1 cellular context compared by ENCODE assay signal in the genomic region with DNA sequence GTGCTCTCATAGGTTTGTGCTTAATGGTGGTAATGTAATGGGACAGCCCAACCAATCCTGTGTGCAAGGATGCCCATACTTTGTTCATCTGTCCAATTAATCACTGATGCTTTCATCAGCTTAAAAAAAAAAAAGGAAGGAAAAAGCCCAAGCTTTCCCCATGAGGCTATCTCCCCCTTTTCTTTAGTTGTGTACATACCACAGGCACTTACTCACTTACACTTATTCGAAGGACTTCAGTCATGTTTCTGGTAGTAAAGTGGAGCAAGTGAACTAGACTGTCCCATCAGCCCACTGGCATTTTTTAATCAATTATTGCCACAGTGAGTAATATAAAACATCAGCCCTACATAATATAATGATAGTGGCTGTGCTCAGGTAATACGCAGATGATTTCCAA.
TF ChIP-seq lines count a peak whose summit lies in the region.

No MANE protein-coding gene starts in this region.

TF ChIP-seq in HepG2, 621 proteins besides CTCF, POLR2A, EP300 and RAD21 (continued from another document):
- TF ChIP-seq, protein P1, sequence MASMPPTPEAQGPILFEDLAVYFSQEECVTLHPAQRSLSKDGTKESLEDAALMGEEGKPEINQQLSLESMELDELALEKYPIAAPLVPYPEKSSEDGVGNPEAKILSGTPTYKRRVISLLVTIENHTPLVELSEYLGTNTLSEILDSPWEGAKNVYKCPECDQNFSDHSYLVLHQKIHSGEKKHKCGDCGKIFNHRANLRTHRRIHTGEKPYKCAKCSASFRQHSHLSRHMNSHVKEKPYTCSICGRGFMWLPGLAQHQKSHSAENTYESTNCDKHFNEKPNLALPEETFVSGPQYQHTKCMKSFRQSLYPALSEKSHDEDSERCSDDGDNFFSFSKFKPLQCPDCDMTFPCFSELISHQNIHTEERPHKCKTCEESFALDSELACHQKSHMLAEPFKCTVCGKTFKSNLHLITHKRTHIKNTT (CRISPR knock-in tag; IDR thresholded peaks at IDR 0.05), result no peak
- TF ChIP-seq ZNF101 (CRISPR knock-in tag; IDR thresholded peaks at IDR 0.05; ENCODE audit: borderline replicate concordance, low read depth), result no peak
- TF ChIP-seq, protein P2, sequence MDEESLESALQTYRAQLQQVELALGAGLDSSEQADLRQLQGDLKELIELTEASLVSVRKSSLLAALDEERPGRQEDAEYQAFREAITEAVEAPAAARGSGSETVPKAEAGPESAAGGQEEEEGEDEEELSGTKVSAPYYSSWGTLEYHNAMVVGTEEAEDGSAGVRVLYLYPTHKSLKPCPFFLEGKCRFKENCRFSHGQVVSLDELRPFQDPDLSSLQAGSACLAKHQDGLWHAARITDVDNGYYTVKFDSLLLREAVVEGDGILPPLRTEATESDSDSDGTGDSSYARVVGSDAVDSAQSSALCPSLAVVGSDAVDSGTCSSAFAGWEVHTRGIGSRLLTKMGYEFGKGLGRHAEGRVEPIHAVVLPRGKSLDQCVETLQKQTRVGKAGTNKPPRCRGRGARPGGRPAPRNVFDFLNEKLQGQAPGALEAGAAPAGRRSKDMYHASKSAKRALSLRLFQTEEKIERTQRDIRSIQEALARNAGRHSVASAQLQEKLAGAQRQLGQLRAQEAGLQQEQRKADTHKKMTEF (CRISPR knock-in tag; IDR thresholded peaks at IDR 0.05), result no peak
